ENCODE assay signal across 8 cellular contexts in genomic region chr11:10899542-10899830, GRCh38. TPM values are rescaled to one million over a fixed set of nuclear protein-coding genes. Genes with fewer than 3 reads are reported as not detected.
DNase-seq lines count a peak whose midpoint lies in the region; TF ChIP-seq lines count a peak whose summit lies in the region.

No MANE protein-coding gene starts in this region.

- peak overlapping the region; percentile 14 for H3K14ac ChIP-seq in trophoblast cell (ENCODE audit: low read length)

- DNase-seq in ELF-1 (ENCODE audit: low read depth, low spot score), result peak; percentile 71
- peak; percentile 26 for DNase-seq in NCI-H345 treated with DMSO at 0.1 percent for 48 hours (lab: John Stamatoyannopoulos, UW; ENCODE audit: unreplicated experiment)
- DNase-seq in dorsolateral prefrontal cortex, result no peak
- DNase-seq in trophoblast cell, result no peak
- no peak for DNase-seq in SIG-M5 treated with dmso at 0.1 percent for 504 hours (lab: John Stamatoyannopoulos, UW; ENCODE audit: unreplicated experiment)
- DNase-seq in GDM1 (lab: John Stamatoyannopoulos, UW), result no peak
- no peak for DNase-seq in germinal center (ENCODE audit: low spot score)
- DNase-seq in stimulated activated CD4-positive, alpha-beta T cell treated with anti-CD3 and anti-CD28 coated beads, Interleukin-15, amount 100 ng/mL, for 24 hours, result no peak

- H3K27me3 ChIP-seq in dorsolateral prefrontal cortex (no peaks in the 10 kb centered on the region), trophoblast cell (ENCODE audit: insufficient read depth, low read length) (no peaks in the 10 kb centered on the region)

- no peak overlapping the region for H3K4ac ChIP-seq in trophoblast cell (ENCODE audit: low read depth, low read length)

- no peak for TF ChIP-seq CTCF in dorsolateral prefrontal cortex (IDR thresholded peaks at IDR 0.05 in 54 of 56, conservative IDR thresholded peaks at IDR 0.05 in 2 of 56; ENCODE audit: low read depth in 1 of 56, partially characterized antibody in 56 of 56)

- peak overlapping the region in 1 of 59 donors; percentile 30 for H3K4me3 ChIP-seq in dorsolateral prefrontal cortex
- no peak overlapping the region for H3K4me3 ChIP-seq in trophoblast cell (ENCODE audit: low read depth, low read length)

- peak overlapping the region; percentile 19 for H3K18ac ChIP-seq in trophoblast cell (ENCODE audit: low read length)

- H4K8ac ChIP-seq in trophoblast cell (ENCODE audit: low read depth, low read length), result peak overlapping the region; percentile 7

- H3K79me1 ChIP-seq in trophoblast cell (ENCODE audit: low read length), result peaks cover 16% of the 10 kb centered on the region

- H3K23ac ChIP-seq in trophoblast cell (ENCODE audit: low read length), result no peak overlapping the region

- no peak overlapping the region for H3K9ac ChIP-seq in trophoblast cell (ENCODE audit: low read length)

- H2AFZ ChIP-seq in trophoblast cell (ENCODE audit: insufficient read depth, low read length, poor library complexity), result no peak overlapping the region

- no peaks in the 10 kb centered on the region for H3K79me2 ChIP-seq in trophoblast cell (ENCODE audit: control insufficient read depth, insufficient read depth, low read length, poor library complexity)

- intact Hi-C loops in dorsolateral prefrontal cortex (cut with DNase I), result no loop called here

- H3K4me2 ChIP-seq in trophoblast cell (ENCODE audit: low read length), result peak overlapping the region; percentile 40

- peak overlapping the region; percentile 9 for H2BK12ac ChIP-seq in trophoblast cell (ENCODE audit: low read length)

- no peak overlapping the region for H4K12ac ChIP-seq in trophoblast cell (ENCODE audit: low read depth, low read length)

- H2BK5ac ChIP-seq in trophoblast cell (ENCODE audit: low read depth, low read length, poor library complexity), result peak overlapping the region; percentile 57

- peak overlapping the region; percentile 82 for H4K91ac ChIP-seq in trophoblast cell (ENCODE audit: low read depth, low read length)

- H3K27ac ChIP-seq in dorsolateral prefrontal cortex (peak overlapping the region in 45 of 59 donors; percentile 7 to 84 (median 56)), trophoblast cell (ENCODE audit: low read depth, low read length) (peak overlapping the region; percentile 90)

- H3K36me3 ChIP-seq in trophoblast cell (ENCODE audit: control insufficient read depth in 1 of 2, insufficient read depth in 2 of 2, low read length in 2 of 2), result no peaks in the 10 kb centered on the region

- peak overlapping the region; percentile 20 for H2BK120ac ChIP-seq in trophoblast cell (ENCODE audit: insufficient read depth, low read length, poor library complexity)

- H3K4me1 ChIP-seq in trophoblast cell (ENCODE audit: control insufficient read depth in 1 of 2, insufficient read depth in 2 of 2, low read length in 2 of 2), result peaks cover 18% of the 10 kb centered on the region in 2 experiments

- no CpG with 5 or more reads among the region's 4 CpGs for WGBS in trophoblast cell (ENCODE audit: extremely low coverage, insufficient coverage, insufficient read length)

- no peaks in the 10 kb centered on the region for H3K9me3 ChIP-seq in trophoblast cell (ENCODE audit: insufficient read depth, low read depth, low read length)

- H2AK5ac ChIP-seq in trophoblast cell (ENCODE audit: low read length), result no peak overlapping the region

RNA-seq across cellular contexts. Expression of gene ZBED5, which starts 41.6 kb away (rescaled TPM):
- 100 to 1,000 TPM in 1 of 120 experiments, 10 to 100 TPM in 119; 45.9 to 102 (median 63.1) TPM for total RNA-seq in dorsolateral prefrontal cortex
- polyA plus RNA-seq in trophoblast cell (2013), result 22.2 and 22.5 TPM in 2 replicates

Comparison
In these comparisons a context has a peak if more than half of its experiments do, and no peak if none do; other contexts are left out.
1. DNase-seq: peak in ELF-1 (single experiment) and NCI-H345 treated with DMSO at 0.1 percent for 48 hours (single experiment); none in dorsolateral prefrontal cortex (0 of 10), trophoblast cell (0 of 2), SIG-M5 treated with dmso at 0.1 percent for 504 hours (single experiment), GDM1 (single experiment), germinal center (single experiment) and stimulated activated CD4-positive, alpha-beta T cell treated with anti-CD3 and anti-CD28 coated beads, Interleukin-15, amount 100 ng/mL, for 24 hours (single experiment).